Comparison of ENCODE assay signal across 8 cellular contexts in the genomic region with DNA sequence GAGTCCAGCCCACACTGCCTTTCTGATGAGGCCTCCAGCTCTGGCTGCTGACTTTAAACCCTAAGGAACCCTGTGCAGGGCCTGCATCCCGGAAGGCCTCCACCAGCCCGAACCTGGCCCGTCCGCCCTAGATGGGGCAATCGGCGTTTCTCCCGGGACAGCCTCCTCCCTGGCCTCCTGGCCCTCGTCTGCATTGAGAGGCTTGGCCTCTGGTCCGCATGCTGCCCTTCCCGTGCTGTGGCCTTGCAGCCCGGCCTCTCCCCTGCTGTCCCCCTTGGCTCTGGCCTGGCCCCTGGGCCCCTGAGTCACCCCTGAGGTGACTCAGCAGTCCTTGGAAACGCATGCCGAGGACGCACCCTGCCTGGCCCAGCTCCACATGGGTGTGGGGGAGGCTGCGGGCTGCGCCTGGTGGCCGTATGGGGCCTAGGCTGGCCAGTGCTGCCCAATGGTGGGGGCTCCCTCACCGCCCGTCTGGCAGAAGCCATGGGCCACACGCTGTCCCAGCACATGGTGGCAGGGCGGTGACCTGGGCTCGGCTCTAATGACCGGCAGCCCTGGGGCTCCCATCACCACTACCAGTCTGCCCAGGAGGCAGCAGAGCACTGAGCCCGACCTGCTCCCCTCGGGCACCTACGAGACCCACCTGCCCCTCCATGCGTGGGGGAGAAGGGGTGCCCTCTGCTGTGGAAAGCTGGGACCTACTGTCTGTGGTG. TPM values are rescaled to one million over a fixed set of nuclear protein-coding genes. Genes with fewer than 3 reads are reported as not detected.
DNase-seq lines count a peak whose midpoint lies in the region; ATAC-seq and TF ChIP-seq lines count a peak whose summit lies in the region.

No MANE protein-coding gene starts in this region.

- no peaks in the 10 kb centered on the region for H3K27me3 ChIP-seq in PC-3 (ENCODE audit: low read length)
- no peaks in the 10 kb centered on the region for H3K27me3 ChIP-seq in esophagus muscularis mucosa
- no peaks in the 10 kb centered on the region for H3K27me3 ChIP-seq in neuronal stem cell (ENCODE audit: control insufficient read depth in 3 of 3, insufficient read depth in 3 of 3, low read depth in 1 of 3, low read length in 3 of 3)
- H3K27me3 ChIP-seq in CD8-positive, alpha-beta T cell (ENCODE audit: insufficient read depth, low read length) = no peaks in the 10 kb centered on the region

- no peak overlapping the region for H2BK120ac ChIP-seq in neuronal stem cell (ENCODE audit: low read depth, low read length)

- H2BK5ac ChIP-seq in neuronal stem cell (ENCODE audit: low read length) = no peak overlapping the region

- no peak overlapping the region for H3K4me3 Mint-ChIP-seq in activated CD4-positive, alpha-beta T cell treated with anti-CD3 and anti-CD28 coated beads, Interleukin-2, amount 10 ng/mL, durations not matched to agents 7 days and 5 days
- no peak overlapping the region for H3K4me3 Mint-ChIP-seq in CD8-positive, alpha-beta T cell

- H3K4ac ChIP-seq in neuronal stem cell (ENCODE audit: low read length) = peak overlapping the region; percentile 26

- CTCF ChIA-PET in PC-3 (lab: Charles Lee) = interaction anchor here (1.1 to 2.2 kb wide), 4 partner anchors 22 to 108 kb away, joined by 3 to 11 read pairs (median 5); partner anchors contain the start of genes CHAF1A and SH3GL1
- CTCF ChIA-PET in activated CD4-positive, alpha-beta T cell treated with anti-CD3 and anti-CD28 coated beads, Interleukin-2, amount 10 ng/mL, durations not matched to agents 7 days and 5 days (lab: Charles Lee) = interaction anchor here (0.6 to 4.7 kb wide), 5 partner anchors 10 to 26 kb away, joined by 3 to 25 read pairs (median 3); partner anchors contain the start of gene SH3GL1
- CTCF ChIA-PET in CD8-positive, alpha-beta T cell (lab: Charles Lee) = interaction anchor here (0.6 kb wide), 1 partner anchor 26 kb away, joined by 3 read pairs; no protein-coding TSS in a partner anchor

- TF ChIP-seq POLR2A in esophagus muscularis mucosa (IDR thresholded peaks at IDR 0.05; ENCODE audit: low read depth) = no peak

- H3K9me3 ChIP-seq in PC-3 (ENCODE audit: low read length) (no peaks in the 10 kb centered on the region), esophagus muscularis mucosa (no peaks in the 10 kb centered on the region), neuronal stem cell (replicated peaks in 1 of 2; ENCODE audit: control insufficient read depth in 2 of 2, insufficient read depth in 1 of 2, low read depth in 1 of 2, low read length in 2 of 2) (no peaks in the 10 kb centered on the region)
- no peaks in the 10 kb centered on the region for H3K9me3 ChIP-seq in CD8-positive, alpha-beta T cell (ENCODE audit: low read length)

- H3K4me1 Mint-ChIP-seq in activated CD4-positive, alpha-beta T cell treated with anti-CD3 and anti-CD28 coated beads, Interleukin-2, amount 10 ng/mL, durations not matched to agents 7 days and 5 days = peaks cover 80% of the 10 kb centered on the region
- peaks cover 49% of the 10 kb centered on the region for H3K4me1 Mint-ChIP-seq in CD8-positive, alpha-beta T cell (ENCODE audit: low read depth)

- peaks cover 24% of the 10 kb centered on the region for H3K79me1 ChIP-seq in neuronal stem cell (ENCODE audit: low read depth, low read length)

- no peak for TF ChIP-seq EP300 in esophagus muscularis mucosa (IDR thresholded peaks at IDR 0.05)

- H3K4me3 ChIP-seq in PC-3 (ENCODE audit: low read length) = peak overlapping the region; percentile 44
- peak overlapping the region in 3 of 4 donors; percentile 8 to 36 (median 11) for H3K4me3 ChIP-seq in esophagus muscularis mucosa
- H3K4me3 ChIP-seq in neuronal stem cell (ENCODE audit: low read length in 2 of 2) = no peak overlapping the region
- H3K4me3 ChIP-seq in CD8-positive, alpha-beta T cell (ENCODE audit: low read depth, low read length) = no peak overlapping the region

- DNase-seq in CD1c-positive myeloid dendritic cell (ENCODE audit: extremely low spot score) (peak; percentile 75), PC-3 (peak; percentile 90), esophagus muscularis mucosa (ENCODE audit: extremely low spot score) (peak; percentile 93), neuronal stem cell (ENCODE audit: low spot score) (no peak), NCI-H1105 treated with DMSO at 0.1 percent for 48 hours (lab: John Stamatoyannopoulos, UW) (no peak), cortex of kidney (lab: John Stamatoyannopoulos, UW) (no peak)
- DNase-seq in activated CD4-positive, alpha-beta T cell treated with anti-CD3 and anti-CD28 coated beads, Interleukin-2, amount 10 ng/mL, durations not matched to agents 7 days and 5 days = no peak
- no peak for DNase-seq in CD8-positive, alpha-beta T cell

- H3K14ac ChIP-seq in neuronal stem cell (ENCODE audit: low read length) = peak overlapping the region; percentile 49

- no TSS peak for BruUV-seq in PC-3 (replicated peaks; lab: Mats Ljungman, UMichigan)

- H4K8ac ChIP-seq in neuronal stem cell (ENCODE audit: low read depth, low read length) = peak overlapping the region; percentile 8

- peak overlapping the region; percentile 15 for H2AK5ac ChIP-seq in neuronal stem cell (ENCODE audit: low read depth, low read length)

- peaks cover 7% of the 10 kb centered on the region for H3F3A ChIP-seq in PC-3 (ENCODE audit: low read length, unreplicated experiment)

- H2BK15ac ChIP-seq in neuronal stem cell (ENCODE audit: low read length) = peak overlapping the region; percentile 67

- no peaks in the 10 kb centered on the region for H3K9me2 ChIP-seq in PC-3 (replicated peaks; ENCODE audit: low read length)

- POLR2A ChIA-PET in PC-3 (lab: Charles Lee; ENCODE audit: unreplicated experiment) = interaction anchor here (0.6 kb wide), 1 partner anchor 107 kb away, joined by 3 read pairs; no protein-coding TSS in a partner anchor
- POLR2A ChIA-PET in activated CD4-positive, alpha-beta T cell treated with anti-CD3 and anti-CD28 coated beads, Interleukin-2, amount 10 ng/mL, durations not matched to agents 7 days and 5 days (lab: Charles Lee) = no interaction called here
- POLR2A ChIA-PET in CD8-positive, alpha-beta T cell (lab: Charles Lee) = no interaction called here

- peak; percentile 58 for ATAC-seq in PC-3
- no peak for ATAC-seq in CD8-positive, alpha-beta T cell

- peak overlapping the region; percentile 85 for H3K4me2 ChIP-seq in PC-3 (ENCODE audit: low read length)
- peak overlapping the region; percentile 3 for H3K4me2 ChIP-seq in neuronal stem cell (ENCODE audit: insufficient read depth, low read length, poor library complexity, severe bottlenecking)

- H3K27ac Mint-ChIP-seq in activated CD4-positive, alpha-beta T cell treated with anti-CD3 and anti-CD28 coated beads, Interleukin-2, amount 10 ng/mL, durations not matched to agents 7 days and 5 days = no peak overlapping the region
- H3K27ac Mint-ChIP-seq in CD8-positive, alpha-beta T cell = no peak overlapping the region

- no peaks in the 10 kb centered on the region for H4K20me1 ChIP-seq in PC-3 (ENCODE audit: low read length)

- no peak overlapping the region for H4K91ac ChIP-seq in neuronal stem cell (ENCODE audit: low read depth, low read length, poor library complexity)

- H3K27me3 Mint-ChIP-seq in activated CD4-positive, alpha-beta T cell treated with anti-CD3 and anti-CD28 coated beads, Interleukin-2, amount 10 ng/mL, durations not matched to agents 7 days and 5 days = no peaks in the 10 kb centered on the region
- H3K27me3 Mint-ChIP-seq in CD8-positive, alpha-beta T cell (ENCODE audit: low read depth) = no peaks in the 10 kb centered on the region

- H3K18ac ChIP-seq in neuronal stem cell (ENCODE audit: low read length) = peak overlapping the region; percentile 11

- H3K36me3 ChIP-seq in PC-3 (ENCODE audit: low read depth, low read length) (no peaks in the 10 kb centered on the region), esophagus muscularis mucosa (peaks cover 0 to 7% (median 0%) of the 10 kb centered on the region in 4 donors), neuronal stem cell (replicated peaks in 1 of 2; ENCODE audit: control insufficient read depth in 2 of 2, insufficient read depth in 2 of 2, low read length in 2 of 2) (peaks cover 2 to 4% of the 10 kb centered on the region in 2 donors)
- no peaks in the 10 kb centered on the region for H3K36me3 ChIP-seq in CD8-positive, alpha-beta T cell (ENCODE audit: insufficient read depth, low read length)

- peak overlapping the region; percentile 91 for H2BK12ac ChIP-seq in neuronal stem cell (ENCODE audit: low read length)

- H2AFZ ChIP-seq in PC-3 (ENCODE audit: low read length) (no peak overlapping the region), neuronal stem cell (ENCODE audit: low read length) (no peak overlapping the region)

- H3K36me3 Mint-ChIP-seq in activated CD4-positive, alpha-beta T cell treated with anti-CD3 and anti-CD28 coated beads, Interleukin-2, amount 10 ng/mL, durations not matched to agents 7 days and 5 days (ENCODE audit: low read depth) = peaks cover 10% of the 10 kb centered on the region
- H3K36me3 Mint-ChIP-seq in CD8-positive, alpha-beta T cell = peaks cover 4% of the 10 kb centered on the region

- H3K9me3 Mint-ChIP-seq in activated CD4-positive, alpha-beta T cell treated with anti-CD3 and anti-CD28 coated beads, Interleukin-2, amount 10 ng/mL, durations not matched to agents 7 days and 5 days = no peaks in the 10 kb centered on the region
- no peaks in the 10 kb centered on the region for H3K9me3 Mint-ChIP-seq in CD8-positive, alpha-beta T cell

- intact Hi-C loops in PC-3 (cut with micrococcal nuclease) (loop anchor here (1.0 kb wide), 1 partner anchor 26 kb away; the partner anchor contains the start of gene SH3GL1), esophagus muscularis mucosa (cut with DNase I) (no loop called here)
- intact Hi-C loops in CD8-positive, alpha-beta T cell (cut with DNase I, micrococcal nuclease) = no loop called here

- H3K79me2 ChIP-seq in PC-3 (ENCODE audit: low read length) = peaks cover 68% of the 10 kb centered on the region

- 60% methylated on average over 17 of the region's 27 CpGs for whole genome bisulfite sequencing in esophagus muscularis mucosa
- WGBS in neuronal stem cell (ENCODE audit: extremely low coverage in 2 of 2, insufficient read length in 2 of 2, insufficient replicate concordance in 1 of 2), 2 donors = no CpG with 5 or more reads among the region's 27 CpGs

- TF ChIP-seq CTCF in PC-3 (conservative IDR thresholded peaks at IDR 0.05; ENCODE audit: low read depth, low read length) (no peak), esophagus muscularis mucosa (IDR thresholded peaks at IDR 0.05) (peak in 1 of 3 experiments; percentile 7)
- no peak for TF ChIP-seq CTCF in CD8-positive, alpha-beta T cell (IDR thresholded peaks at IDR 0.05)

- H3K4me1 ChIP-seq in PC-3 (ENCODE audit: insufficient read depth, low read length) = peaks cover 62% of the 10 kb centered on the region
- H3K4me1 ChIP-seq in esophagus muscularis mucosa = peaks cover 91 to 100% (median 95%) of the 10 kb centered on the region in 4 donors
- peaks cover 23 to 26% of the 10 kb centered on the region in 2 donors for H3K4me1 ChIP-seq in neuronal stem cell (ENCODE audit: control insufficient read depth in 2 of 2, insufficient read depth in 1 of 2, low read depth in 1 of 2, low read length in 2 of 2)
- H3K4me1 ChIP-seq in CD8-positive, alpha-beta T cell (ENCODE audit: insufficient read depth, low read length) = peaks cover 54% of the 10 kb centered on the region

- H3K9ac ChIP-seq in PC-3 (ENCODE audit: low read length) = peak overlapping the region; percentile 88
- H3K9ac ChIP-seq in neuronal stem cell (ENCODE audit: low read depth, low read length, poor library complexity) = peak overlapping the region; percentile 67

- H3K23ac ChIP-seq in neuronal stem cell (ENCODE audit: low read depth, low read length, poor library complexity) = peak overlapping the region; percentile 52

- H3K27ac ChIP-seq in PC-3 (ENCODE audit: low read length) (peak overlapping the region; percentile 99), esophagus muscularis mucosa (replicated peaks in 1 of 4) (peak overlapping the region; percentile 78 to 91 (median 86)), neuronal stem cell (replicated peaks; ENCODE audit: low read length) (no peak overlapping the region)
- no peak overlapping the region for H3K27ac ChIP-seq in CD8-positive, alpha-beta T cell (ENCODE audit: low read depth, low read length)

RNA-seq across cellular contexts. Expression of gene SH3GL1, which starts 25.7 kb away (rescaled TPM):
- total RNA-seq in PC-3 (2014; rRNA removed) (59.8 and 71.1 TPM in 2 replicates), esophagus muscularis mucosa (10 to 100 TPM; 49.4 to 77.2 (median 59.5) TPM)
- 88.3 TPM for polyA plus RNA-seq in neuronal stem cell (2013, experiment 1 of 2)
- polyA plus RNA-seq in neuronal stem cell (2013, experiment 2 of 2) = 86.1 TPM
- 10 to 100 TPM; 67.7 to 68.2 TPM for total RNA-seq in activated CD4-positive, alpha-beta T cell treated with anti-CD3 and anti-CD28 coated beads, Interleukin-2, amount 10 ng/mL, durations not matched to agents 7 days and 5 days
- 10 to 100 TPM; 35.0 to 38.1 TPM for total RNA-seq in CD8-positive, alpha-beta T cell

RNA-seq across cellular contexts. Expression of gene CHAF1A, which starts 27.8 kb away (rescaled TPM):
- total RNA-seq in PC-3 (2014; rRNA removed) (48.9 and 59.8 TPM in 2 replicates), esophagus muscularis mucosa (10 to 100 TPM in 1 of 4 donors, 1 to 10 TPM in 3; 4.6 to 14.6 (median 7.6) TPM)
- polyA plus RNA-seq in neuronal stem cell (2013, experiment 1 of 2) = 59.2 TPM
- 56.4 TPM for polyA plus RNA-seq in neuronal stem cell (2013, experiment 2 of 2)
- total RNA-seq in activated CD4-positive, alpha-beta T cell treated with anti-CD3 and anti-CD28 coated beads, Interleukin-2, amount 10 ng/mL, durations not matched to agents 7 days and 5 days = 10 to 100 TPM; 77.1 to 83.7 TPM
- 10 to 100 TPM; 26.3 to 28.1 TPM for total RNA-seq in CD8-positive, alpha-beta T cell

RNA-seq across cellular contexts. Expression of gene MPND, which starts 31.2 kb away (rescaled TPM):
- total RNA-seq in PC-3 (2014; rRNA removed) (5.6 and 10.9 TPM in 2 replicates), esophagus muscularis mucosa (1 to 10 TPM; 5.3 to 9.2 (median 7.6) TPM)
- 20.6 TPM for polyA plus RNA-seq in neuronal stem cell (2013, experiment 1 of 2)
- polyA plus RNA-seq in neuronal stem cell (2013, experiment 2 of 2) = 22.4 TPM
- 10 to 100 TPM; 21.2 to 28.1 TPM for total RNA-seq in activated CD4-positive, alpha-beta T cell treated with anti-CD3 and anti-CD28 coated beads, Interleukin-2, amount 10 ng/mL, durations not matched to agents 7 days and 5 days
- total RNA-seq in CD8-positive, alpha-beta T cell = 10 to 100 TPM in 1 of 2 experiments, 1 to 10 TPM in 1; 7.3 to 10.4 TPM

RNA-seq across cellular contexts. Expression of gene STAP2, which starts 36.0 kb away (rescaled TPM):
- total RNA-seq in PC-3 (2014; rRNA removed) = 71.1 and 72.6 TPM in 2 replicates
- 1 to 10 TPM in 2 of 4 donors, under 1 TPM in 1, not detected in 1; 0.52 to 3.3 (median 1.7) TPM for total RNA-seq in esophagus muscularis mucosa
- 6.4 TPM for polyA plus RNA-seq in neuronal stem cell (2013, experiment 1 of 2)
- polyA plus RNA-seq in neuronal stem cell (2013, experiment 2 of 2) = 7.4 TPM
- 10 to 100 TPM; 10.4 to 11.9 TPM for total RNA-seq in activated CD4-positive, alpha-beta T cell treated with anti-CD3 and anti-CD28 coated beads, Interleukin-2, amount 10 ng/mL, durations not matched to agents 7 days and 5 days
- under 1 TPM; 0.65 to 0.97 TPM for total RNA-seq in CD8-positive, alpha-beta T cell

Comparison
In these comparisons a context has a peak if more than half of its experiments do, and no peak if none do; other contexts are left out.
1. DNase-seq: peak in CD1c-positive myeloid dendritic cell (single experiment), PC-3 (single experiment) and esophagus muscularis mucosa (single experiment); none in neuronal stem cell (single experiment), activated CD4-positive, alpha-beta T cell treated with anti-CD3 and anti-CD28 coated beads, Interleukin-2, amount 10 ng/mL, durations not matched to agents 7 days and 5 days (single experiment), CD8-positive, alpha-beta T cell (0 of 7), NCI-H1105 treated with DMSO at 0.1 percent for 48 hours (single experiment) and cortex of kidney (single experiment).
2. H3K27ac ChIP-seq: peak in PC-3 (single experiment) and esophagus muscularis mucosa (4 of 4); none in neuronal stem cell (single experiment) and CD8-positive, alpha-beta T cell (single experiment).
3. H3K4me3 ChIP-seq: peak in PC-3 (single experiment) and esophagus muscularis mucosa (3 of 4); none in neuronal stem cell (0 of 2) and CD8-positive, alpha-beta T cell (single experiment).